In genomic region chr1:206685749-206686485, GRCh38 we compare ENCODE assay signal across 1 cellular context.
A peak's percentile ranks its signal among the peaks of the same experiment; 100 is the strongest.
TF ChIP-seq lines count a peak whose summit lies in the region.

No MANE protein-coding gene starts in this region.

TF ChIP-seq in HEK293, 187 proteins besides CTCF, POLR2A, EP300 and RAD21 (continued from another document and continues in another):
- TF ChIP-seq ZNF362 (tag by site-specific recombination; IDR thresholded peaks at IDR 0.05) (no peak), ZNF623 (tag by site-specific recombination; IDR thresholded peaks at IDR 0.05) (no peak), PATZ1 (tag by site-specific recombination; IDR thresholded peaks at IDR 0.05) (peak; percentile 84), ZNF280C (tag by site-specific recombination; IDR thresholded peaks at IDR 0.05) (no peak), ZNF19 (tag by site-specific recombination; IDR thresholded peaks at IDR 0.05; ENCODE audit: low read depth) (no peak), ZNF654 (tag by site-specific recombination; IDR thresholded peaks at IDR 0.05; ENCODE audit: low read depth) (no peak), GFI1B (tag by site-specific recombination; IDR thresholded peaks at IDR 0.05) (no peak), ZNF121 (tag by site-specific recombination; IDR thresholded peaks at IDR 0.05) (no peak), GLI2 (tag by site-specific recombination; IDR thresholded peaks at IDR 0.05; ENCODE audit: borderline replicate concordance, low read depth) (no peak), ZBTB10 (tag by site-specific recombination; IDR thresholded peaks at IDR 0.05) (0 out of 2 replicates have a peak, but pooled peaks have one; percentile 29), ZNF155 (tag by site-specific recombination; IDR thresholded peaks at IDR 0.05) (no peak), ZNF16 (tag by site-specific recombination; IDR thresholded peaks at IDR 0.05; ENCODE audit: low read depth) (no peak), ZFP37 (tag by site-specific recombination; IDR thresholded peaks at IDR 0.05) (no peak), SCRT2 (tag by site-specific recombination; IDR thresholded peaks at IDR 0.05) (no peak), WT1 (tag by site-specific recombination; IDR thresholded peaks at IDR 0.05) (no peak), SP7 (tag by site-specific recombination; IDR thresholded peaks at IDR 0.05) (0 out of 2 replicates have a peak, but pooled peaks have one; percentile 18), ZNF398 (tag by site-specific recombination; IDR thresholded peaks at IDR 0.05) (peak; percentile 72), ZNF138 (tag by site-specific recombination; IDR thresholded peaks at IDR 0.05; ENCODE audit: borderline replicate concordance) (no peak), ZNF549 (tag by site-specific recombination; IDR thresholded peaks at IDR 0.05) (no peak), ZSCAN23 (tag by site-specific recombination; IDR thresholded peaks at IDR 0.05) (no peak), ZNF239 (tag by site-specific recombination; IDR thresholded peaks at IDR 0.05) (no peak), ZNF645 (tag by site-specific recombination; IDR thresholded peaks at IDR 0.05) (no peak), ZNF621 (tag by site-specific recombination; IDR thresholded peaks at IDR 0.05) (no peak), PRDM6 (tag by site-specific recombination; IDR thresholded peaks at IDR 0.05) (no peak), ZSCAN30 (tag by site-specific recombination; IDR thresholded peaks at IDR 0.05) (peak; percentile 6; the same call in 1 of the 2 replicates), ZFP69B (tag by site-specific recombination; IDR thresholded peaks at IDR 0.05) (peak; percentile 55; the same call in 1 of the 2 replicates), BCL6B (tag by site-specific recombination; IDR thresholded peaks at IDR 0.05) (no peak), ZNF202 (tag by site-specific recombination; IDR thresholded peaks at IDR 0.05; ENCODE audit: borderline replicate concordance) (no peak), ZNF184 (tag by site-specific recombination; IDR thresholded peaks at IDR 0.05) (no peak), ZNF514 (tag by site-specific recombination; IDR thresholded peaks at IDR 0.05) (no peak), ZSCAN18 (tag by site-specific recombination; IDR thresholded peaks at IDR 0.05) (no peak), ZNF610 (tag by site-specific recombination; IDR thresholded peaks at IDR 0.05; ENCODE audit: borderline replicate concordance) (no peak), ZNF510 (tag by site-specific recombination; IDR thresholded peaks at IDR 0.05; ENCODE audit: insufficient replicate concordance) (no peak), ZNF768 (tag by site-specific recombination; IDR thresholded peaks at IDR 0.05) (no peak), ZNF585B (tag by site-specific recombination; IDR thresholded peaks at IDR 0.05) (no peak), ZNF580 (tag by site-specific recombination; IDR thresholded peaks at IDR 0.05) (no peak), ZXDB (tag by site-specific recombination; IDR thresholded peaks at IDR 0.05) (no peak), KLF1 (tag by site-specific recombination; IDR thresholded peaks at IDR 0.05) (peak; percentile 54; the same call in 1 of the 2 replicates), ZNF404 (tag by site-specific recombination; IDR thresholded peaks at IDR 0.05) (no peak), ZNF2 (tag by site-specific recombination; IDR thresholded peaks at IDR 0.05) (no peak), ZNF830 (tag by site-specific recombination; IDR thresholded peaks at IDR 0.05; ENCODE audit: low read depth) (no peak), ZNF792 (tag by site-specific recombination; IDR thresholded peaks at IDR 0.05) (no peak), ZNF23 (tag by site-specific recombination; IDR thresholded peaks at IDR 0.05; ENCODE audit: borderline replicate concordance) (no peak), REPIN1 (tag by site-specific recombination; IDR thresholded peaks at IDR 0.05; ENCODE audit: low read depth) (no peak), ZNF26 (tag by site-specific recombination; IDR thresholded peaks at IDR 0.05) (no peak), ZNF157 (tag by site-specific recombination; IDR thresholded peaks at IDR 0.05) (no peak), TCF7L2 (IDR thresholded peaks at IDR 0.05; ENCODE audit: borderline replicate concordance, low read depth, low read length) (no peak), ZFP41 (tag by site-specific recombination; IDR thresholded peaks at IDR 0.05; ENCODE audit: borderline replicate concordance) (no peak)
